Comparison of ENCODE assay signal across 8 cellular contexts in the genomic region with DNA sequence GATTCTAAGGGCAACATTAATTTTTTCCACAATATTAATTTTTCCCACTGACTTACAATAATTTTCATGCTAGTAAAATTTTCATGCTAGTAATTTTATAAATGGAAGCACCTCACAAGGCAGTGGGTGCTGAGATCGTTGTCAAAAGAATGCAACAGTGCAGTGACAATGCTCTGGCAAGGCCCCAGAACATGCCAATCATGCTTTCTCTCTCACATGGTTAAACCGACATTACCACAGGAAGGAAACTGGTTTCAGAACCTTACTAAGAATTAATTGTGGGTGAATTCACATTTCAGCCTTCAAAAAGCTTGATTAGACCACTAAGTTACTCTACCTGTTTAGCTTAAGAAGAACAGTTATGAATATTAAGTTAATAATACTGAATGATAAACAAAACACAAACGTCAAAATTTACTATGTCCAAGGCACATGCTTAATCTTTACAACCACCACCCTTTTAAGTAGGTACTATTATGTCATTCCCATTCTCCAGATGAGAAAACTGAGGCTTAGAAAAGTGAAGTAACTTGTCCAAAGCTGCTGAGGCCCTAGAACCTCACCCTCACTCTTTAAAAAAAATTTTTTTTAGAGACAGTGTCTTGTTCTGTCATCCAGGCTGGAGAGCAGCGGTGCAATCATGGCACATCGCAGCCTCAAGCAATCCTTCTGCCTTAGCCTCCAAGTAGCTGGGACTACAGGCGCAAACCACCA. TPM values are rescaled to one million over a fixed set of nuclear protein-coding genes. Genes with fewer than 3 reads are reported as not detected.
A peak's percentile ranks its signal among the peaks of the same experiment; 100 is the strongest.
DNase-seq lines count a peak whose midpoint lies in the region; ATAC-seq and TF ChIP-seq lines count a peak whose summit lies in the region.

No MANE protein-coding gene starts in this region.

- H3K27me3 Mint-ChIP-seq in chondrocyte (ENCODE audit: low read depth) (no peaks in the 10 kb centered on the region), GM23338 (ENCODE audit: insufficient read depth, low read depth, poor library complexity) (no peaks in the 10 kb centered on the region), endothelial cell (ENCODE audit: unreplicated experiment) (no peaks in the 10 kb centered on the region)

- H3F3A ChIP-seq in GM23338 (replicated peaks; ENCODE audit: low read depth) = no peaks in the 10 kb centered on the region

- no peaks in the 10 kb centered on the region for H3K9me2 ChIP-seq in GM23338 (ENCODE audit: insufficient read depth)

- no peaks in the 10 kb centered on the region for H3K36me3 ChIP-seq in BLaER1
- H3K36me3 ChIP-seq in MG63 = no peaks in the 10 kb centered on the region
- H3K36me3 ChIP-seq in tibial artery = no peaks in the 10 kb centered on the region
- no peaks in the 10 kb centered on the region for H3K36me3 ChIP-seq in GM23338 (ENCODE audit: insufficient read depth)

- no peak overlapping the region for H3K9ac ChIP-seq in BLaER1

- H3K4me1 ChIP-seq in BLaER1 = peaks cover 18% of the 10 kb centered on the region
- H3K4me1 ChIP-seq in tibial artery = peaks cover 0 to 3% (median 0%) of the 10 kb centered on the region in 4 donors
- no peaks in the 10 kb centered on the region for H3K4me1 ChIP-seq in GM23338 (ENCODE audit: insufficient read depth)

- H3K79me2 ChIP-seq in GM23338 (replicated peaks; ENCODE audit: insufficient read depth) = no peaks in the 10 kb centered on the region

- intact Hi-C loops in tibial artery (cut with DNase I; ENCODE audit: low total_unique reads) = no loop called here

- H3K4me3 Mint-ChIP-seq in chondrocyte (ENCODE audit: unreplicated experiment) (no peak overlapping the region), GM23338 (no peak overlapping the region), endothelial cell (ENCODE audit: unreplicated experiment) (no peak overlapping the region)

- TF ChIP-seq CTCF in chondrocyte (IDR thresholded peaks at IDR 0.05) (no peak), tibial artery (IDR thresholded peaks at IDR 0.05) (no peak), GM23338 (conservative IDR thresholded peaks at IDR 0.05; ENCODE audit: low read depth in 2 of 2) (no peak), endothelial cell (IDR thresholded peaks at IDR 0.05; ENCODE audit: unreplicated experiment) (no peak)

- H3K27me3 ChIP-seq in BLaER1 (peaks cover 29% of the 10 kb centered on the region), MG63 (no peaks in the 10 kb centered on the region), tibial artery (no peaks in the 10 kb centered on the region), GM23338 (ENCODE audit: insufficient read depth) (no peaks in the 10 kb centered on the region)

- H3K9me3 Mint-ChIP-seq in chondrocyte (ENCODE audit: low read depth) (no peaks in the 10 kb centered on the region), GM23338 (no peaks in the 10 kb centered on the region), endothelial cell (ENCODE audit: unreplicated experiment) (no peaks in the 10 kb centered on the region)

- H4K20me1 ChIP-seq in BLaER1 (no peaks in the 10 kb centered on the region), GM23338 (replicated peaks; ENCODE audit: insufficient read depth) (no peaks in the 10 kb centered on the region)

- H3K27ac Mint-ChIP-seq in chondrocyte (ENCODE audit: unreplicated experiment) (peak overlapping the region; percentile 12), GM23338 (no peak overlapping the region), endothelial cell (ENCODE audit: unreplicated experiment) (no peak overlapping the region)

- peaks cover 22% of the 10 kb centered on the region for H3K4me1 Mint-ChIP-seq in chondrocyte (ENCODE audit: low read depth)
- no peaks in the 10 kb centered on the region for H3K4me1 Mint-ChIP-seq in GM23338
- H3K4me1 Mint-ChIP-seq in endothelial cell (ENCODE audit: unreplicated experiment) = peaks cover 3% of the 10 kb centered on the region

- DNase-seq in MG63 (peak; percentile 46), chondrocyte (ENCODE audit: low spot score) (no peak), NCI-H524 treated with DMSO at 0.1 percent for 48 hours (lab: John Stamatoyannopoulos, UW) (no peak), tibial artery (no peak), GM23338 (ENCODE audit: low spot score) (no peak), endothelial cell (ENCODE audit: low spot score) (no peak)

- no peak overlapping the region for H3K4me3 ChIP-seq in BLaER1
- H3K4me3 ChIP-seq in MG63 = no peak overlapping the region
- no peak overlapping the region for H3K4me3 ChIP-seq in tibial artery
- no peak overlapping the region for H3K4me3 ChIP-seq in GM23338

- no peaks in the 10 kb centered on the region for H3K9me3 ChIP-seq in BLaER1
- H3K9me3 ChIP-seq in MG63 = no peaks in the 10 kb centered on the region
- no peaks in the 10 kb centered on the region for H3K9me3 ChIP-seq in tibial artery

- no peaks in the 10 kb centered on the region for H3K36me3 Mint-ChIP-seq in chondrocyte (ENCODE audit: low read depth)
- H3K36me3 Mint-ChIP-seq in GM23338 (ENCODE audit: low read depth) = no peaks in the 10 kb centered on the region
- no peaks in the 10 kb centered on the region for H3K36me3 Mint-ChIP-seq in endothelial cell (ENCODE audit: low read depth, unreplicated experiment)

- peak overlapping the region; percentile 34 for H3K4me2 ChIP-seq in BLaER1
- no peak overlapping the region for H3K4me2 ChIP-seq in GM23338

- ATAC-seq in GM19438 (IDR thresholded peaks at IDR 0.05; ENCODE audit: low read depth, unreplicated experiment) (peak; percentile 66), GM23338 (no peak)

- no peak overlapping the region for H2AFZ ChIP-seq in GM23338

- H3K27ac ChIP-seq in BLaER1 = no peak overlapping the region
- H3K27ac ChIP-seq in tibial artery = no peak overlapping the region
- H3K27ac ChIP-seq in GM23338 (ENCODE audit: low read depth) = no peak overlapping the region

TF ChIP-seq in GM23338, 12 proteins besides CTCF, POLR2A, EP300 and RAD21 (continues in another document):
- no peak for TF ChIP-seq EZH2phosphoT487 (IDR thresholded peaks at IDR 0.05; ENCODE audit: unreplicated experiment)
- TF ChIP-seq STAT1 (IDR thresholded peaks at IDR 0.05; ENCODE audit: unreplicated experiment) = no peak
- TF ChIP-seq ZNF331 (CRISPR knock-in tag; IDR thresholded peaks at IDR 0.05; ENCODE audit: low read depth) = no peak
- no peak for TF ChIP-seq CREB1 (CRISPR knock-in tag; IDR thresholded peaks at IDR 0.05; ENCODE audit: low read depth)

RNA-seq across cellular contexts. Expression of a gene that starts 10.0 kb away (rescaled TPM):
- 0.37 and 2.4 TPM in 2 replicates for total RNA-seq in MG63 (2014; rRNA removed; shearing (Covaris generic); ENCODE audit: low replicate concordance)
- 6.0 to 9.2 TPM (median 6.1 TPM) in 3 replicates for total RNA-seq in chondrocyte
- 3.8 and 3.9 TPM in 2 replicates for total RNA-seq in GM23338 (2014; rRNA removed; shearing (Covaris generic))
- polyA plus RNA-seq in GM23338 (2016; fragmentation: Nextera tagmentation; extraction: Ambion mirVana) = 2.2 and 2.9 TPM in 2 replicates
- 13.2 TPM for total RNA-seq in endothelial cell (ENCODE audit: unreplicated experiment)

RNA-seq across cellular contexts. Expression of a gene that starts 55.5 kb away (rescaled TPM):
- total RNA-seq in MG63 (2014; rRNA removed; shearing (Covaris generic); ENCODE audit: low replicate concordance) = 10.4 and 16.3 TPM in 2 replicates
- 34.2 to 42.9 TPM (median 41.1 TPM) in 3 replicates for total RNA-seq in chondrocyte
- total RNA-seq in GM23338 (2014; rRNA removed; shearing (Covaris generic)) = 34.6 and 37.1 TPM in 2 replicates
- 26.1 and 40.5 TPM in 2 replicates for polyA plus RNA-seq in GM23338 (2016; fragmentation: Nextera tagmentation; extraction: Ambion mirVana)
- 32.1 TPM for total RNA-seq in endothelial cell (ENCODE audit: unreplicated experiment)
